ENCODE assay signal across 9 cellular contexts in the genomic region with DNA sequence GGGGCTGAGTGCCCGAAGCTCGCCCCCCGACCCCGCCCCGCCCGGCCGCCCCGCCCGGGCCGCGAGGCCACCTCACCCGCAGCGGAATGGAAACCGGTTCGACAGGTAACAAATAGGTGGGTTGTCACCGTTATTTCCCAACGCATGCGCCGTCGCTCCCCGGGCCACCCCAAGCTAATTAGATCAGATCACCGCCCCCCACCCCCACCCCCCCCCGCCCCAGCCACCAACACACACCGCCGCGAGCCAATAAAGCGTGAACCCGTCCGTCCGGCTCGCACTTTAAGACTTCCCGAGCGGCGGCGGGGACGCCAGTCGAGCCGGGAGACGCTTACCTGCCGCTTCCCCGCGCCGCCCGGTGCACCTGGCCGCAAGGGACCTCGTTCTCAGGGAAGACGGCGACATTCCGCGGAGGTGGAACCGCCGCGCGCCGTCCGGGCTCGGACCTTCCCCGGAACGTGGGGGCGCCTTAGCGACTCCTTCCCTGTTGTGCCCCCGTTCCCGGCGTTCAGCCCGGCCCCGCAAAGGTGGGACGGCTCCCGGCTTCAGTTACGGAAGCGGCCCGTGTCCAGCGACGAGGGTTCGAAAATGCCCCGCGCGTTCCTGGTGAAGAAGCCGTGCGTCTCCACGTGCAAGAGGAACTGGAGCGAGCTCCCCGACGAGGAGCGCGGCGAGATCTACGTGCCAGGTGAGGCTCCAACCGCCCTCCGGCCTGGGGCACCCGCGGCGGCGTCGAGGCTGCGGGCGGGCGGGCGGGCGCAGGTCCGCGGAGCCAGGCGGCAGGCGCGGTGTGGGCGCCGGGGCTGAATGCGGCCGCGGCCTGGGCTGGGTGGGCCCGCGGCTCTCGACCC. TPM values are rescaled to one million over a fixed set of nuclear protein-coding genes. Genes with fewer than 3 reads are reported as not detected.
DNase-seq lines count a peak whose midpoint lies in the region; ATAC-seq and TF ChIP-seq lines count a peak whose summit lies in the region.
"Had no signal": no experiment of that assay in that cellular context is flagged by ENCODE, and none has a peak within 500 bp of the region (broad histone marks: within the 10 kb centered on the region; RNA-seq: fewer than 3 reads in every experiment).

A gene (plus strand): TSS at position 278 of the 851 bp plus-strand sequence. CDS start 311 bp downstream, at position 589.

- peaks cover 3% of the 10 kb centered on the region for H3K36me3 Mint-ChIP-seq in activated T-helper 2 cell treated with anti-CD3 and anti-CD28 coated beads, Interferon-gamma antibody, Interleukin-2, Interleukin-4, amounts not matched to agents 10 μg/mL and 5 μg/mL and 100 μg/mL, durations not matched to agents 14 hours and 24 hours and 36 hours (ENCODE audit: low read depth)
- H3K36me3 Mint-ChIP-seq: activated naive CD4-positive, alpha-beta T cell treated with anti-CD3 and anti-CD28 coated beads, Interleukin-2, amount 50 U/mL, for 72 hours had no signal

- no peaks in the 10 kb centered on the region for H3K36me3 ChIP-seq in mucosa of descending colon (ENCODE audit: low read depth)

- DNase-seq in HuH-7.5 (ENCODE audit: low spot score) = peak; percentile 70
- no peak for DNase-seq in activated T-helper 2 cell treated with anti-CD3 and anti-CD28 coated beads, Interferon-gamma antibody, Interleukin-2, Interleukin-4, amounts not matched to agents 10 μg/mL and 5 μg/mL and 100 μg/mL, durations not matched to agents 14 hours and 24 hours and 36 hours (ENCODE audit: low spot score)
- DNase-seq in mucosa of descending colon = peak; percentile 90 to 91 (median 90)
- DNase-seq in NCI-H226 = no peak
- DNase-seq in Ammon's horn (ENCODE audit: low spot score) = no peak
- DNase-seq in cerebellum (ENCODE audit: low spot score) = no peak

- TF ChIP-seq CTCF in C4-2B (conservative IDR thresholded peaks at IDR 0.05) (no peak), mucosa of descending colon (IDR thresholded peaks at IDR 0.05) (no peak)

- H3K4me1 ChIP-seq in mucosa of descending colon (ENCODE audit: low read depth) = peaks cover 30% of the 10 kb centered on the region

- H3K9me3 Mint-ChIP-seq in activated T-helper 2 cell treated with anti-CD3 and anti-CD28 coated beads, Interferon-gamma antibody, Interleukin-2, Interleukin-4, amounts not matched to agents 10 μg/mL and 5 μg/mL and 100 μg/mL, durations not matched to agents 14 hours and 24 hours and 36 hours = no peaks in the 10 kb centered on the region
- H3K9me3 Mint-ChIP-seq: activated naive CD4-positive, alpha-beta T cell treated with anti-CD3 and anti-CD28 coated beads, Interleukin-2, amount 50 U/mL, for 72 hours had no signal

- H3K27me3 Mint-ChIP-seq in activated T-helper 2 cell treated with anti-CD3 and anti-CD28 coated beads, Interferon-gamma antibody, Interleukin-2, Interleukin-4, amounts not matched to agents 10 μg/mL and 5 μg/mL and 100 μg/mL, durations not matched to agents 14 hours and 24 hours and 36 hours (ENCODE audit: low read depth) = peaks cover 39% of the 10 kb centered on the region

- H3K27ac Mint-ChIP-seq in activated T-helper 2 cell treated with anti-CD3 and anti-CD28 coated beads, Interferon-gamma antibody, Interleukin-2, Interleukin-4, amounts not matched to agents 10 μg/mL and 5 μg/mL and 100 μg/mL, durations not matched to agents 14 hours and 24 hours and 36 hours = no peak within 1 kb of the TSS

- no peaks in the 10 kb centered on the region for H3K9me3 ChIP-seq in mucosa of descending colon

- peaks cover 37% of the 10 kb centered on the region for H3K4me1 Mint-ChIP-seq in activated T-helper 2 cell treated with anti-CD3 and anti-CD28 coated beads, Interferon-gamma antibody, Interleukin-2, Interleukin-4, amounts not matched to agents 10 μg/mL and 5 μg/mL and 100 μg/mL, durations not matched to agents 14 hours and 24 hours and 36 hours (ENCODE audit: low read depth)

- ATAC-seq in mucosa of descending colon (peak; percentile 55), HG03354 (IDR thresholded peaks at IDR 0.05; ENCODE audit: poor library complexity, severe bottlenecking, unreplicated experiment) (no peak)
- ATAC-seq: activated naive CD4-positive, alpha-beta T cell treated with anti-CD3 and anti-CD28 coated beads, Interleukin-2, amount 50 U/mL, for 72 hours had no signal

- peak within 1 kb of the TSS; percentile 51 for H3K4me3 Mint-ChIP-seq in activated T-helper 2 cell treated with anti-CD3 and anti-CD28 coated beads, Interferon-gamma antibody, Interleukin-2, Interleukin-4, amounts not matched to agents 10 μg/mL and 5 μg/mL and 100 μg/mL, durations not matched to agents 14 hours and 24 hours and 36 hours (ENCODE audit: low read depth)

- peak within 1 kb of the TSS; percentile 85 for H3K27ac ChIP-seq in C4-2B

- H3K4me3 ChIP-seq in mucosa of descending colon = peak within 1 kb of the TSS; percentile 64

- intact Hi-C loops in activated T-helper 2 cell treated with anti-CD3 and anti-CD28 coated beads, Interferon-gamma antibody, Interleukin-2, Interleukin-4, amounts not matched to agents 10 μg/mL and 5 μg/mL and 100 μg/mL, durations not matched to agents 14 hours and 24 hours and 36 hours (cut with micrococcal nuclease) = no loop called here
- intact Hi-C loops in mucosa of descending colon (cut with DNase I, micrococcal nuclease) = no loop called here

RNA-seq across cellular contexts. Expression of the gene that starts here (rescaled TPM):
- total RNA-seq in activated T-helper 2 cell treated with anti-CD3 and anti-CD28 coated beads, Interferon-gamma antibody, Interleukin-2, Interleukin-4, amounts not matched to agents 10 μg/mL and 5 μg/mL and 100 μg/mL, durations not matched to agents 14 hours and 24 hours and 36 hours = 0.16 TPM in 2 replicates
- total RNA-seq in mucosa of descending colon = 10 to 100 TPM; 16.5 to 48.6 (median 34.3) TPM
- 0.73 TPM for total RNA-seq in cerebellum

Comparison
In these comparisons a context has a peak if more than half of its experiments do, and no peak if none do; other contexts are left out.
1. RNA of the gene that starts here (total RNA-seq): 16.5 to 48.6 TPM in mucosa of descending colon; 0.73 TPM in cerebellum (single experiment) and 0.16 TPM in activated T-helper 2 cell treated with anti-CD3 and anti-CD28 coated beads, Interferon-gamma antibody, Interleukin-2, Interleukin-4, amounts not matched to agents 10 μg/mL and 5 μg/mL and 100 μg/mL, durations not matched to agents 14 hours and 24 hours and 36 hours; every median in the first group is over 10 times any median in the second.
2. DNase-seq: peak in HuH-7.5 (single experiment) and mucosa of descending colon (3 of 3); none in activated T-helper 2 cell treated with anti-CD3 and anti-CD28 coated beads, Interferon-gamma antibody, Interleukin-2, Interleukin-4, amounts not matched to agents 10 μg/mL and 5 μg/mL and 100 μg/mL, durations not matched to agents 14 hours and 24 hours and 36 hours (single experiment), NCI-H226 (single experiment), Ammon's horn (single experiment) and cerebellum (single experiment).